Comparison of ENCODE assay signal across 24 cellular contexts in genomic region chr7:152891837-152892236, GRCh38.
"Had no signal": no experiment of that assay in that cellular context is flagged by ENCODE, and none has a peak within 500 bp of the region (broad histone marks: within the 10 kb centered on the region; RNA-seq: fewer than 3 reads in every experiment).

No MANE protein-coding gene starts in this region.

- H3K27me3 ChIP-seq: colonic mucosa had no signal

- H3K4me1 ChIP-seq: colonic mucosa, gastrocnemius medialis, heart right ventricle, left lung, lower lobe of right lung had no signal

- H3K4me3 ChIP-seq: colonic mucosa, esophagus squamous epithelium, gastrocnemius medialis, heart right ventricle, left lung, lower lobe of right lung, mucosa of descending colon had no signal

- DNase-seq: colonic mucosa; cortex of kidney; effector CD8-positive, alpha-beta T cell; effector memory CD8-positive, alpha-beta T cell; endodermal cell; erythroblast; esophagus squamous epithelium; foreskin fibroblast; foreskin melanocyte; gastrocnemius medialis; glutamatergic neuron; heart right ventricle; hippocampal formation; left cardiac atrium; left ventricle myocardium superior; lower lobe of right lung; mesenchymal stem cell; mucosa of descending colon; naive B cell had no signal

- H3K36me3 Mint-ChIP-seq: mesothelial cell of epicardium, naive B cell had no signal

- H3K4me3 Mint-ChIP-seq: dendritic cell treated with granulocyte-macrophage colony-stimulating factor and Interleukin-4, amounts not matched to agents 40 ng/mL and 50 ng/mL, for 4 days; effector memory CD8-positive, alpha-beta T cell; endodermal cell; mesothelial cell of epicardium; naive B cell had no signal

- H3K9me3 Mint-ChIP-seq: dendritic cell treated with granulocyte-macrophage colony-stimulating factor and Interleukin-4, amounts not matched to agents 40 ng/mL and 50 ng/mL, for 4 days; effector memory CD8-positive, alpha-beta T cell; endodermal cell had no signal

- H3K36me3 ChIP-seq: colonic mucosa, esophagus squamous epithelium, gastrocnemius medialis, heart right ventricle, left lung, lower lobe of right lung had no signal

- ATAC-seq: effector memory CD8-positive, alpha-beta T cell; esophagus mucosa; gastrocnemius medialis; left cardiac atrium; left lung; left ventricle myocardium superior; lower lobe of right lung; mucosa of descending colon had no signal

- H3K27ac Mint-ChIP-seq: dendritic cell treated with granulocyte-macrophage colony-stimulating factor and Interleukin-4, amounts not matched to agents 40 ng/mL and 50 ng/mL, for 4 days; effector memory CD8-positive, alpha-beta T cell; endodermal cell; mesothelial cell of epicardium had no signal

- H3K4me1 Mint-ChIP-seq: endodermal cell, mesothelial cell of epicardium had no signal

- H3K27ac ChIP-seq: colonic mucosa, epithelial cell of prostate, esophagus squamous epithelium, gastrocnemius medialis, heart right ventricle, left lung, lower lobe of right lung had no signal

- H3K9me3 ChIP-seq: colonic mucosa, esophagus squamous epithelium, gastrocnemius medialis, left lung, lower lobe of right lung, mucosa of descending colon had no signal
